Comparison of ENCODE assay signal across 15 cellular contexts in genomic region chr6:5412017-5412416, GRCh38.
DNase-seq lines count a peak whose midpoint lies in the region; ATAC-seq and TF ChIP-seq lines count a peak whose summit lies in the region.
"Had no signal": no experiment of that assay in that cellular context is flagged by ENCODE, and none has a peak within 500 bp of the region (broad histone marks: within the 10 kb centered on the region; RNA-seq: fewer than 3 reads in every experiment).

No MANE protein-coding gene starts in this region.

- DNase-seq in NCI-H82 (lab: John Stamatoyannopoulos, UW): peak; percentile 12
- DNase-seq in NCI-H82 treated with DMSO at 0.1 percent for 48 hours (lab: John Stamatoyannopoulos, UW; ENCODE audit: unreplicated experiment): no peak
- DNase-seq in WTC11 (ENCODE audit: low spot score): peak; percentile 32
- DNase-seq in iPS DF 6.9 (ENCODE audit: low read depth, low spot score): peak; percentile 11
- peak; percentile 24 for DNase-seq in retina
- DNase-seq in activated CD8-positive, alpha-beta T cell treated with anti-CD3 and anti-CD28 coated beads, Interleukin-2, amount 10 ng/mL, durations not matched to agents 7 days and 5 days: no peak
- no peak for DNase-seq in NK-92 (lab: John Stamatoyannopoulos, UW; ENCODE audit: unreplicated experiment)
- DNase-seq: 8988T; AML-193; CD4-positive, CD25-positive, alpha-beta regulatory T cell; DMS53; GOT3 had no signal

- H3K4me3 Mint-ChIP-seq in WTC11: no peak overlapping the region
- H3K4me3 Mint-ChIP-seq in activated CD8-positive, alpha-beta T cell treated with anti-CD3 and anti-CD28 coated beads, Interleukin-2, amount 10 ng/mL, durations not matched to agents 7 days and 5 days: no peak overlapping the region
- H3K4me3 Mint-ChIP-seq: CD4-positive, CD25-positive, alpha-beta regulatory T cell had no signal

- H3K27me3 ChIP-seq in iPS DF 6.9 (ENCODE audit: control insufficient read depth, insufficient read depth, low read length): no peaks in the 10 kb centered on the region
- H3K27me3 ChIP-seq: BLaER1 had no signal

- H3K27ac Mint-ChIP-seq in WTC11: peak overlapping the region; percentile 56
- H3K27ac Mint-ChIP-seq in activated CD8-positive, alpha-beta T cell treated with anti-CD3 and anti-CD28 coated beads, Interleukin-2, amount 10 ng/mL, durations not matched to agents 7 days and 5 days: no peak overlapping the region

- no peaks in the 10 kb centered on the region for H3K36me3 Mint-ChIP-seq in WTC11
- peaks cover 8% of the 10 kb centered on the region for H3K36me3 Mint-ChIP-seq in activated CD8-positive, alpha-beta T cell treated with anti-CD3 and anti-CD28 coated beads, Interleukin-2, amount 10 ng/mL, durations not matched to agents 7 days and 5 days (ENCODE audit: low read depth)

- peaks cover 3% of the 10 kb centered on the region; the same call in 1 of the 2 replicates for H3K4me1 ChIP-seq in iPS DF 6.9 (ENCODE audit: control insufficient read depth, insufficient read depth, low read length)

- no peaks in the 10 kb centered on the region for H3K9me3 ChIP-seq in iPS DF 6.9 (ENCODE audit: control insufficient read depth, insufficient read depth, low read length)

- H3K27me3 Mint-ChIP-seq in WTC11 (ENCODE audit: low read depth): no peaks in the 10 kb centered on the region; the same call in 1 of the 2 replicates
- H3K27me3 Mint-ChIP-seq in activated CD8-positive, alpha-beta T cell treated with anti-CD3 and anti-CD28 coated beads, Interleukin-2, amount 10 ng/mL, durations not matched to agents 7 days and 5 days (ENCODE audit: low read depth): no peaks in the 10 kb centered on the region
- H3K27me3 Mint-ChIP-seq: CD4-positive, CD25-positive, alpha-beta regulatory T cell had no signal

- CTCF ChIA-PET in WTC11 (lab: Charles Lee): interaction anchor here (0.9 to 1.3 kb wide), 2 partner anchors 9 to 268 kb away, joined by 3 to 5 read pairs; no protein-coding TSS in a partner anchor
- CTCF ChIA-PET in activated CD8-positive, alpha-beta T cell treated with anti-CD3 and anti-CD28 coated beads, Interleukin-2, amount 10 ng/mL, durations not matched to agents 7 days and 5 days (lab: Charles Lee): no interaction called here

- no peak for TF ChIP-seq CTCF in WTC11 (IDR thresholded peaks at IDR 0.05)

- H3K4me1 Mint-ChIP-seq in WTC11: peaks cover 22% of the 10 kb centered on the region
- H3K4me1 Mint-ChIP-seq in activated CD8-positive, alpha-beta T cell treated with anti-CD3 and anti-CD28 coated beads, Interleukin-2, amount 10 ng/mL, durations not matched to agents 7 days and 5 days (ENCODE audit: low read depth): no peaks in the 10 kb centered on the region

- 0 out of 2 replicates have a peak, but pooled peaks cover 2% of the 10 kb centered on the region for H3K9me3 Mint-ChIP-seq in WTC11
- H3K9me3 Mint-ChIP-seq in activated CD8-positive, alpha-beta T cell treated with anti-CD3 and anti-CD28 coated beads, Interleukin-2, amount 10 ng/mL, durations not matched to agents 7 days and 5 days (ENCODE audit: insufficient read depth): no peaks in the 10 kb centered on the region

- H3K4me3 ChIP-seq in iPS DF 6.9 (ENCODE audit: low read length): no peak overlapping the region
- H3K4me3 ChIP-seq: BLaER1 had no signal

- POLR2A ChIA-PET in WTC11 (lab: Charles Lee): no interaction called here
- POLR2A ChIA-PET in activated CD8-positive, alpha-beta T cell treated with anti-CD3 and anti-CD28 coated beads, Interleukin-2, amount 10 ng/mL, durations not matched to agents 7 days and 5 days (lab: Charles Lee): no interaction called here

- no peaks in the 10 kb centered on the region for H3K36me3 ChIP-seq in iPS DF 6.9 (ENCODE audit: control insufficient read depth, insufficient read depth, low read length)
- H3K36me3 ChIP-seq: BLaER1 had no signal

- WGBS in iPS DF 6.9 (ENCODE audit: insufficient coverage, insufficient read length): no CpG with 5 or more reads among the region's 5 CpGs

- H3K27ac ChIP-seq in iPS DF 6.9 (ENCODE audit: low read length): no peak overlapping the region
- H3K27ac ChIP-seq: BLaER1 had no signal

- ATAC-seq in WTC11: peak; percentile 95
- ATAC-seq in activated CD8-positive, alpha-beta T cell treated with anti-CD3 and anti-CD28 coated beads, Interleukin-2, amount 10 ng/mL, durations not matched to agents 7 days and 5 days: no peak
- ATAC-seq in GM19455 (IDR thresholded peaks at IDR 0.05; ENCODE audit: unreplicated experiment): no peak
- ATAC-seq: HCT116 had no signal

TF ChIP-seq in WTC11, 78 proteins besides CTCF, POLR2A, EP300 and RAD21:
- TF ChIP-seq ZNF423 (CRISPR knock-in tag; IDR thresholded peaks at IDR 0.05): peak; percentile 36; the same call in 1 of the 2 replicates
- peak; percentile 86; the same call in 1 of the 2 replicates for TF ChIP-seq TEAD1 (CRISPR knock-in tag; IDR thresholded peaks at IDR 0.05)
- TF ChIP-seq ZBTB43 (CRISPR knock-in tag; IDR thresholded peaks at IDR 0.05): 0 out of 2 replicates have a peak, but pooled peaks have one; percentile 35
- no peak for TF ChIP-seq JUN (CRISPR knock-in tag; IDR thresholded peaks at IDR 0.05)
- TF ChIP-seq E2F5 (CRISPR knock-in tag; IDR thresholded peaks at IDR 0.05): no peak

Comparison
In these comparisons a context has a peak if more than half of its experiments do, and no peak if none do; other contexts are left out.
1. DNase-seq: peak in NCI-H82 (single experiment), WTC11 (single experiment), iPS DF 6.9 (single experiment) and retina (single experiment); none in NCI-H82 treated with DMSO at 0.1 percent for 48 hours (single experiment), activated CD8-positive, alpha-beta T cell treated with anti-CD3 and anti-CD28 coated beads, Interleukin-2, amount 10 ng/mL, durations not matched to agents 7 days and 5 days (single experiment) and NK-92 (single experiment).